8 cellular contexts compared by ENCODE assay signal in genomic region chr12:107092669-107093546, GRCh38. TPM values are rescaled to one million over a fixed set of nuclear protein-coding genes. Genes with fewer than 3 reads are reported as not detected.
DNase-seq lines count a peak whose midpoint lies in the region; ATAC-seq and TF ChIP-seq lines count a peak whose summit lies in the region.

No MANE protein-coding gene starts in this region.

- no peak overlapping the region for H3K27ac Mint-ChIP-seq in activated B cell treated with CpG ODN at 0.5 μM for 24 hours

- H3K36me3 Mint-ChIP-seq in activated B cell treated with CpG ODN at 0.5 μM for 24 hours (ENCODE audit: low read depth) = peaks cover 4% of the 10 kb centered on the region

- peaks cover 32% of the 10 kb centered on the region for H3K4me1 ChIP-seq in lower lobe of right lung

- H3K4me1 Mint-ChIP-seq in activated B cell treated with CpG ODN at 0.5 μM for 24 hours = peaks cover 6% of the 10 kb centered on the region

- H3K27me3 ChIP-seq in lower lobe of right lung (ENCODE audit: low read depth) = no peaks in the 10 kb centered on the region

- H3K36me3 ChIP-seq in lower lobe of right lung = no peaks in the 10 kb centered on the region

- DNase-seq in COR-L47 (lab: John Stamatoyannopoulos, UW) (peak; percentile 26), HuH-7.5 (ENCODE audit: low spot score) (peak; percentile 4), activated B cell treated with CpG ODN at 0.5 μM for 24 hours (no peak), lower lobe of right lung (peak; percentile 75), SKM-1 (lab: John Stamatoyannopoulos, UW; ENCODE audit: unreplicated experiment) (no peak)
- peak; percentile 57 to 79 (median 69) for DNase-seq in stimulated activated CD4-positive, alpha-beta T cell treated with anti-CD3 and anti-CD28 coated beads, TNF-alpha, amount 100 ng/mL, for 4 hours (ENCODE audit: low read depth in 3 of 3)

- POLR2A ChIA-PET in activated B cell treated with CpG ODN at 0.5 μM for 24 hours (lab: Charles Lee) = interaction anchor here (1.1 to 1.5 kb wide), 4 partner anchors 12 to 735 kb away, joined by 3 to 6 read pairs (median 3); partner anchors contain the start of genes POLR3B and TMEM263

- peak overlapping the region; percentile 67 for H3K4me3 ChIP-seq in lower lobe of right lung

- H3K9me3 ChIP-seq in lower lobe of right lung = no peaks in the 10 kb centered on the region

- peak overlapping the region; percentile 100 for H3K27ac ChIP-seq in cingulate gyrus (ENCODE audit: low read depth, low read length)
- H3K27ac ChIP-seq in lower lobe of right lung = peak overlapping the region; percentile 94

- intact Hi-C loops in activated B cell treated with CpG ODN at 0.5 μM for 24 hours (cut with micrococcal nuclease) = loop anchor here (1.0 to 10.0 kb wide), 13 partner anchors 11 to 2002 kb away; partner anchors contain the start of genes ALKBH2, APPL2, CKAP4 and FICD
- intact Hi-C loops in lower lobe of right lung (cut with DNase I) = no loop called here

- peak; percentile 34 for ATAC-seq in GM21390 (IDR thresholded peaks at IDR 0.05; ENCODE audit: unreplicated experiment)
- ATAC-seq in activated B cell treated with CpG ODN at 0.5 μM for 24 hours (ENCODE audit: low read depth) = peak; percentile 47
- ATAC-seq in lower lobe of right lung = peak; percentile 45 to 63

- peaks cover 8% of the 10 kb centered on the region for H3K27me3 Mint-ChIP-seq in activated B cell treated with CpG ODN at 0.5 μM for 24 hours

- no peak overlapping the region for H3K4me3 Mint-ChIP-seq in activated B cell treated with CpG ODN at 0.5 μM for 24 hours

- CTCF ChIA-PET in activated B cell treated with CpG ODN at 0.5 μM for 24 hours (lab: Charles Lee) = interaction anchor here (5.3 kb wide), 1 partner anchor 12 kb away, joined by 23 read pairs; no protein-coding TSS in a partner anchor

- TF ChIP-seq CTCF in activated B cell treated with CpG ODN at 0.5 μM for 24 hours (IDR thresholded peaks at IDR 0.05) = no peak
- TF ChIP-seq CTCF in lower lobe of right lung (IDR thresholded peaks at IDR 0.05) = no peak

- peaks cover 3% of the 10 kb centered on the region for H3K9me3 Mint-ChIP-seq in activated B cell treated with CpG ODN at 0.5 μM for 24 hours

RNA-seq across cellular contexts. Expression of gene CRY1, which starts 0.4 kb away (rescaled TPM):
- 4.6 and 7.1 TPM in 2 replicates for total RNA-seq in activated B cell treated with CpG ODN at 0.5 μM for 24 hours
- 18.8 TPM for total RNA-seq in lower lobe of right lung

Comparison
In these comparisons a context has a peak if more than half of its experiments do, and no peak if none do; other contexts are left out.
1. DNase-seq: peak in COR-L47 (single experiment), HuH-7.5 (single experiment), lower lobe of right lung (single experiment) and stimulated activated CD4-positive, alpha-beta T cell treated with anti-CD3 and anti-CD28 coated beads, TNF-alpha, amount 100 ng/mL, for 4 hours (3 of 3); none in activated B cell treated with CpG ODN at 0.5 μM for 24 hours (single experiment) and SKM-1 (single experiment).
2. Peak in every context shown above with its lines, with median percentiles within 50 percentile points of each other: ATAC-seq.